9 cellular contexts compared by ENCODE assay signal in the genomic region with DNA sequence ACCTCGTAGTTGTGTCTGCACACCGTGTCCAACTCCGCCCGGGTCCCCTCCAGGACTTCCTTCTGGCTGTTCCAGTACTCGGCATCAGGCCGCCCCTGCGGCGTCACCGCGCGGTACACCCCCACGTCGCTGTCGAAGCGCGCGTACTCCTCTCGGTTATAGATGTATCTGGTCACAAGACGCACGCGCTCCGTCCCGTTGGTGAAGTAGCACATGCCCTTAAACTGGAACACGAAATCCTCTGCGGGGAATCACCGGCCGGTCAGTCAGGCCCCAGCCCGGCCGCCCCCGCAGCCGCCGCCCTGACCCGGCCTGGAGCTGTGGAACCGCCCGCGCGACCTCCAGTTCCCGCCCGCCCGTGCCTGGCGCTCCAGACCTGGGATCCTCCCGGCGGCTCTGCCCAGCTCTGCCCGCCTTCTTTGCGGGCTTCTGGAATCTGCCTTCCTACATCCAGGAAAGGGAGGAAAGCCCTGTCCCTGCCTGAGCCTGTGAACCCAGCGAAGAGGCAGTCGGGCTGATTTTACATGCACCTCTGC. TPM values are rescaled to one million over a fixed set of nuclear protein-coding genes. Genes with fewer than 3 reads are reported as not detected.
DNase-seq lines count a peak whose midpoint lies in the region; ATAC-seq and TF ChIP-seq lines count a peak whose summit lies in the region.
"Had no signal": no experiment of that assay in that cellular context is flagged by ENCODE, and none has a peak within 500 bp of the region (broad histone marks: within the 10 kb centered on the region; RNA-seq: fewer than 3 reads in every experiment).

No MANE protein-coding gene starts in this region.

- H3K27me3 ChIP-seq in H9 (ENCODE audit: insufficient read depth, low read length) (peaks cover 4% of the 10 kb centered on the region; the same call in 1 of the 2 replicates), BE2C (peaks cover 8% of the 10 kb centered on the region)

- peak overlapping the region; percentile 88 to 89 for H3K4me3 Mint-ChIP-seq in H9
- peak overlapping the region; percentile 75 for H3K4me3 Mint-ChIP-seq in activated CD8-positive, alpha-beta T cell treated with anti-CD3 and anti-CD28 coated beads for 36 hours

- H4K8ac ChIP-seq in H9 (replicated peaks; ENCODE audit: insufficient read length, low read depth, low read length) = no peak overlapping the region

- DNase-seq in H9 = peak; percentile 43
- DNase-seq in activated CD8-positive, alpha-beta T cell treated with anti-CD3 and anti-CD28 coated beads for 36 hours = peak; percentile 71
- peak; percentile 42 for DNase-seq in left cardiac atrium
- DNase-seq in stimulated activated CD8-positive, alpha-beta memory T cell treated with anti-CD3 and anti-CD28 coated beads, Interleukin-15, amount 100 ng/mL, for 48 hours (ENCODE audit: low read depth in 2 of 2) = peak; percentile 20 to 24
- DNase-seq in UCSD-AML1 (lab: John Stamatoyannopoulos, UW; ENCODE audit: unreplicated experiment) = no peak
- DNase-seq in BE2C = no peak
- DNase-seq: central memory CD4-positive, alpha-beta T cell had no signal

- WGBS in H9 (ENCODE audit: extremely low coverage, insufficient read length, low lambda C conversion rate) = no CpG with 5 or more reads among the region's 47 CpGs

- H3K79me2 ChIP-seq in H9 (ENCODE audit: insufficient read depth, low read length) = no peaks in the 10 kb centered on the region

- no peaks in the 10 kb centered on the region for H3K23me2 ChIP-seq in H9 (ENCODE audit: insufficient read length, low read depth, low read length, poor library complexity, severe bottlenecking)

- H3K23ac ChIP-seq in H9 (ENCODE audit: insufficient read length, low read depth, low read length) = no peak overlapping the region

- H2BK5ac ChIP-seq in H9 (ENCODE audit: insufficient read length, low read length) = no peak overlapping the region

- H3K9me3 ChIP-seq in H9 (ENCODE audit: control insufficient read depth, low read depth, low read length) = no peaks in the 10 kb centered on the region
- no peaks in the 10 kb centered on the region for H3K9me3 ChIP-seq in BE2C

- no peaks in the 10 kb centered on the region for H3K4me1 ChIP-seq in H9 (ENCODE audit: insufficient read depth, low read length)
- no peaks in the 10 kb centered on the region for H3K4me1 ChIP-seq in BE2C

- no peaks in the 10 kb centered on the region for H4K20me1 ChIP-seq in H9 (ENCODE audit: control insufficient read depth, insufficient read depth, insufficient read length)

- H3K4me1 Mint-ChIP-seq in H9 = peaks cover 29 to 35% of the 10 kb centered on the region in 2 experiments
- peaks cover 35% of the 10 kb centered on the region for H3K4me1 Mint-ChIP-seq in activated CD8-positive, alpha-beta T cell treated with anti-CD3 and anti-CD28 coated beads for 36 hours (ENCODE audit: low read depth)

- H2BK12ac ChIP-seq in H9 (ENCODE audit: insufficient read length, low read depth, low read length) = no peak overlapping the region

- no peak overlapping the region for H2AFZ ChIP-seq in H9 (ENCODE audit: low read length)

- POLR2A ChIA-PET in activated CD8-positive, alpha-beta T cell treated with anti-CD3 and anti-CD28 coated beads for 36 hours (lab: Charles Lee) = interaction anchor here (1.2 kb wide), 1 partner anchor 20 kb away, joined by 4 read pairs; no protein-coding TSS in a partner anchor

- no peak overlapping the region for H3K4me3 ChIP-seq in BE2C (ENCODE audit: low read depth, low read length)

- H3K9ac ChIP-seq in H9 (ENCODE audit: extremely low read depth, insufficient read length, low read length) = no peak overlapping the region

- no peaks in the 10 kb centered on the region for H3K79me1 ChIP-seq in H9 (ENCODE audit: insufficient read depth, low read depth, low read length, poor library complexity, severe bottlenecking)

- intact Hi-C loops in activated CD8-positive, alpha-beta T cell treated with anti-CD3 and anti-CD28 coated beads for 36 hours (cut with micrococcal nuclease) = no loop called here
- intact Hi-C loops in left cardiac atrium (cut with DNase I) = loop anchor here in 1 of 2 donors (5.0 kb wide), 1 partner anchor 97 kb away; a partner anchor contains a TSS

- no peak overlapping the region for H3T11ph ChIP-seq in H9 (ENCODE audit: low read length)

- no peak overlapping the region for H3K4ac ChIP-seq in H9 (ENCODE audit: low read depth, low read length)

- no peaks in the 10 kb centered on the region for H3K9me3 Mint-ChIP-seq in H9
- no peaks in the 10 kb centered on the region for H3K9me3 Mint-ChIP-seq in activated CD8-positive, alpha-beta T cell treated with anti-CD3 and anti-CD28 coated beads for 36 hours

- no peak overlapping the region for H3K27ac ChIP-seq in H9 (ENCODE audit: insufficient read length, low read depth, low read length)

- H3K56ac ChIP-seq in H9 (ENCODE audit: insufficient read length, low read depth, low read length) = no peak overlapping the region

- TF ChIP-seq CTCF in H9 (conservative IDR thresholded peaks at IDR 0.05) = no peak
- no peak for TF ChIP-seq CTCF in activated CD8-positive, alpha-beta T cell treated with anti-CD3 and anti-CD28 coated beads for 36 hours (IDR thresholded peaks at IDR 0.05)
- no peak for TF ChIP-seq CTCF in BE2C (IDR thresholded peaks at IDR 0.05; ENCODE audit: low read depth, low read length)

- no peak overlapping the region for H2BK15ac ChIP-seq in H9 (ENCODE audit: low read depth, low read length)

- H3K18ac ChIP-seq in H9 (ENCODE audit: insufficient read length, low read depth, low read length) = no peak overlapping the region

- no peak overlapping the region for H2BK20ac ChIP-seq in H9 (ENCODE audit: low read depth, low read length, poor library complexity, severe bottlenecking)

- H3K14ac ChIP-seq in H9 (ENCODE audit: insufficient read depth, low read length) = no peak overlapping the region

- peak; percentile 41 for ATAC-seq in activated CD8-positive, alpha-beta T cell treated with anti-CD3 and anti-CD28 coated beads for 36 hours
- ATAC-seq in left cardiac atrium (peak in 1 of 2 donors; percentile 59), GM18868 (IDR thresholded peaks at IDR 0.05; ENCODE audit: unreplicated experiment) (no peak), GM19328 (IDR thresholded peaks at IDR 0.05; ENCODE audit: unreplicated experiment) (no peak)

- H3K27me3 Mint-ChIP-seq in H9 (ENCODE audit: low read depth) = peaks cover 22% of the 10 kb centered on the region
- peaks cover 36% of the 10 kb centered on the region for H3K27me3 Mint-ChIP-seq in activated CD8-positive, alpha-beta T cell treated with anti-CD3 and anti-CD28 coated beads for 36 hours

- H4K91ac ChIP-seq in H9 (ENCODE audit: insufficient read length, low read depth, low read length) = no peak overlapping the region

- no peak overlapping the region for H2AK5ac ChIP-seq in H9 (ENCODE audit: insufficient read length, low read length)

- no peak overlapping the region for H4K5ac ChIP-seq in H9 (ENCODE audit: insufficient read length, low read depth, low read length)

- no peaks in the 10 kb centered on the region for H3K36me3 ChIP-seq in BE2C

- no peak overlapping the region for H2BK120ac ChIP-seq in H9 (ENCODE audit: low read depth, low read length, poor library complexity, severe bottlenecking)

- peak overlapping the region; percentile 62 for H3K4me2 ChIP-seq in H9 (ENCODE audit: insufficient read depth, insufficient read length, low read length)

- peak overlapping the region in 1 of 3 experiments; percentile 28; a peak in 1 of 7 replicates for H3K27ac Mint-ChIP-seq in H9
- peak overlapping the region; percentile 65 for H3K27ac Mint-ChIP-seq in activated CD8-positive, alpha-beta T cell treated with anti-CD3 and anti-CD28 coated beads for 36 hours

- CTCF ChIA-PET in activated CD8-positive, alpha-beta T cell treated with anti-CD3 and anti-CD28 coated beads for 36 hours (lab: Charles Lee) = no interaction called here

- peaks cover 29 to 38% (median 29%) of the 10 kb centered on the region in 3 experiments for H3K36me3 Mint-ChIP-seq in H9 (ENCODE audit: insufficient read depth in 1 of 3, low read depth in 3 of 3)
- H3K36me3 Mint-ChIP-seq in activated CD8-positive, alpha-beta T cell treated with anti-CD3 and anti-CD28 coated beads for 36 hours (ENCODE audit: low read depth) = peaks cover 2% of the 10 kb centered on the region

RNA-seq across cellular contexts. Expression of a gene that starts 1.6 kb away (rescaled TPM):
- 39.2 and 41.0 TPM in 2 replicates for total RNA-seq in H9 (2021)
- total RNA-seq in activated CD8-positive, alpha-beta T cell treated with anti-CD3 and anti-CD28 coated beads for 36 hours = 1 to 10 TPM; 5.3 to 6.9 TPM
- total RNA-seq in left cardiac atrium = 10 to 100 TPM in 1 of 2 donors, 1 to 10 TPM in 1; 4.6 to 15.3 TPM
- polyA plus RNA-seq in BE2C (2012; ENCODE audit: insufficient read depth, insufficient read length, low read depth) = not detected

RNA-seq across cellular contexts. Expression of a gene that starts 27.7 kb away (rescaled TPM):
- 0.68 and 1.7 TPM in 2 replicates for total RNA-seq in H9 (2021)
- 1 to 10 TPM; 3.4 to 3.9 TPM for total RNA-seq in activated CD8-positive, alpha-beta T cell treated with anti-CD3 and anti-CD28 coated beads for 36 hours
- total RNA-seq in left cardiac atrium = 1 to 10 TPM; 7.7 to 8.3 TPM
- 0.88 TPM for polyA plus RNA-seq in BE2C (2012; ENCODE audit: insufficient read depth, insufficient read length, low read depth)

Comparison
In these comparisons a context has a peak if more than half of its experiments do, and no peak if none do; other contexts are left out.
1. DNase-seq: peak in H9 (single experiment), activated CD8-positive, alpha-beta T cell treated with anti-CD3 and anti-CD28 coated beads for 36 hours (single experiment), left cardiac atrium (single experiment) and stimulated activated CD8-positive, alpha-beta memory T cell treated with anti-CD3 and anti-CD28 coated beads, Interleukin-15, amount 100 ng/mL, for 48 hours (2 of 2); none in UCSD-AML1 (single experiment) and BE2C (single experiment).